In the genomic region with DNA sequence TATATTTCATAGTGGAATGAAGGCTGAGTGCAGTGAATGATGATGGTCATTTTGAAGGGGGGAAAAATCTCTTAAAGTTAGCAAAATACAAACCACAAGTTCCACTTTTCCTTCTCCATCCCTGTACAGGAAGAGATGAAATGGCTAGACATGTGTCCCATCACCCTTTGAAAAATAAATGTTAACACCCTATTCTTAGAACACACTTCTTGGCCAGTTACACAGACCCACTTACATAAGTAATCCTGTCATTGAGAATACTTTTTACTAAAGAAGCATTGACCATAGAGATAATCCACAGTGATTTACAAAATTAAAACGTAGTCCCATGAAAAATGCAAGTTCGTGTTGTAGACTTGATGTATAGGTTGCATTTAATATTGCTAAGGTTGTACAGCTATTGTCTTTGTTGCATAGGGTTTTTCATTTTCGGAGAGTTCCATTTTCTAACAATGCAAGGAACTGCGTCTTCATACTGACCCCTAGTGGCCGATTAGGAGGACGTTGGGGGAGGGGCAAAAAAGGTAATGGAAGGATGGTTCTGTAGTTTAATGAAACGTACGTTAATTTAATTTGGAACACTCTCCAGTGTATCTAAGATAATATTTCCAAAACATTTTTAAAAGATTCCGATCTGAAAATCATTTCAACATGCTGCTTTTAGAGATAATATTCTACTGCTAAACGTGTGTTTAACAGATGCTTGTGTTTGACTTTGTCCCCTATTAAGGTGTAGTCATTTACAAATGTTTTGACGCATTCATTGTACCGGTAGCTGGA, we compare ENCODE assay signal across 8 cellular contexts.
DNase-seq lines count a peak whose midpoint lies in the region; ATAC-seq and TF ChIP-seq lines count a peak whose summit lies in the region.

No MANE protein-coding gene starts in this region.

- no peaks in the 10 kb centered on the region for H4K20me1 ChIP-seq in SU-DHL-6 (ENCODE audit: low read depth, low read length)

- DNase-seq in AG08396 (ENCODE audit: low spot score) = peak; percentile 50
- DNase-seq in MV-4-11 (lab: John Stamatoyannopoulos, UW) = peak; percentile 34
- peak; percentile 68 for DNase-seq in activated naive CD8-positive, alpha-beta T cell treated with anti-CD3 and anti-CD28 coated beads, Interleukin-2, amount 50 U/mL, for 24 hours
- peak in 3 of 5 donors; percentile 30 to 55 (median 43) for DNase-seq in heart left ventricle
- peak; percentile 36 for DNase-seq in renal cortical epithelial cell (ENCODE audit: low read depth)
- DNase-seq in islet precursor cell = no peak

- H3F3A ChIP-seq in SU-DHL-6 (ENCODE audit: insufficient read depth) = no peaks in the 10 kb centered on the region

- peak; percentile 64 for TF ChIP-seq CTCF in SU-DHL-6 (IDR thresholded peaks at IDR 0.05; ENCODE audit: insufficient read depth, low read length, poor library complexity, severe bottlenecking)
- peak; percentile 83 to 97 (median 92) for TF ChIP-seq CTCF in heart left ventricle (IDR thresholded peaks at IDR 0.05)

- H3K27ac Mint-ChIP-seq in activated naive CD8-positive, alpha-beta T cell treated with anti-CD3 and anti-CD28 coated beads, Interleukin-2, amount 50 U/mL, for 24 hours = no peak overlapping the region

- no peak overlapping the region for H2AFZ ChIP-seq in SU-DHL-6 (ENCODE audit: low read depth, low read length, severe bottlenecking)

- no peak overlapping the region for H3K27ac ChIP-seq in SU-DHL-6 (ENCODE audit: low read depth, low read length)
- H3K27ac ChIP-seq in heart left ventricle = no peak overlapping the region

- no peaks in the 10 kb centered on the region for H3K27me3 ChIP-seq in SU-DHL-6 (ENCODE audit: low read length)
- peaks cover 0 to 11% (median 0%) of the 10 kb centered on the region in 9 donors for H3K27me3 ChIP-seq in heart left ventricle

- peaks cover 0 to 10% (median 0%) of the 10 kb centered on the region in 12 donors for H3K4me1 ChIP-seq in heart left ventricle

- peaks cover 12% of the 10 kb centered on the region for H3K4me1 Mint-ChIP-seq in activated naive CD8-positive, alpha-beta T cell treated with anti-CD3 and anti-CD28 coated beads, Interleukin-2, amount 50 U/mL, for 24 hours

- no peaks in the 10 kb centered on the region for H3K36me3 Mint-ChIP-seq in activated naive CD8-positive, alpha-beta T cell treated with anti-CD3 and anti-CD28 coated beads, Interleukin-2, amount 50 U/mL, for 24 hours (ENCODE audit: low read depth)

- H3K4me3 ChIP-seq in SU-DHL-6 (ENCODE audit: insufficient read depth, low read length, poor library complexity, severe bottlenecking) (no peak overlapping the region), heart left ventricle (peak overlapping the region in 1 of 12 donors; percentile 25)

- no peaks in the 10 kb centered on the region for H3K79me2 ChIP-seq in SU-DHL-6 (ENCODE audit: insufficient read depth, low read length)

- no peak overlapping the region for H3K4me2 ChIP-seq in SU-DHL-6 (ENCODE audit: low read depth, low read length, poor library complexity, severe bottlenecking)

- H3K4me3 Mint-ChIP-seq in activated naive CD8-positive, alpha-beta T cell treated with anti-CD3 and anti-CD28 coated beads, Interleukin-2, amount 50 U/mL, for 24 hours = no peak overlapping the region

- H3K9ac ChIP-seq in SU-DHL-6 (ENCODE audit: low read length) = no peak overlapping the region

- no peak for TF ChIP-seq POLR2A in heart left ventricle (IDR thresholded peaks at IDR 0.05)

- H3K9me3 ChIP-seq in SU-DHL-6 (ENCODE audit: insufficient read depth, low read length) (no peaks in the 10 kb centered on the region), heart left ventricle (no peaks in the 10 kb centered on the region)

- ATAC-seq in GM19372 (IDR thresholded peaks at IDR 0.05; ENCODE audit: low read depth, unreplicated experiment) (peak; percentile 53), heart left ventricle (peak in 3 of 4 donors; percentile 79 to 86 (median 83))
- no peak for ATAC-seq in activated naive CD8-positive, alpha-beta T cell treated with anti-CD3 and anti-CD28 coated beads, Interleukin-2, amount 50 U/mL, for 24 hours

- no peaks in the 10 kb centered on the region for H3K9me3 Mint-ChIP-seq in activated naive CD8-positive, alpha-beta T cell treated with anti-CD3 and anti-CD28 coated beads, Interleukin-2, amount 50 U/mL, for 24 hours

- H3K27me3 Mint-ChIP-seq in activated naive CD8-positive, alpha-beta T cell treated with anti-CD3 and anti-CD28 coated beads, Interleukin-2, amount 50 U/mL, for 24 hours = peaks cover 3% of the 10 kb centered on the region

- H3K36me3 ChIP-seq in SU-DHL-6 (ENCODE audit: low read length) = no peaks in the 10 kb centered on the region
- H3K36me3 ChIP-seq in heart left ventricle = no peaks in the 10 kb centered on the region

- 5 to 8% (median 7%) methylated on average over 12 of the region's 12 CpGs for WGBS in heart left ventricle, 4 donors

- intact Hi-C loops in heart left ventricle (cut with DNase I) = loop anchor here (2.0 to 10.0 kb wide), 22 partner anchors 76 to 1910 kb away; a partner anchor contains a TSS

- H3K9me2 ChIP-seq in SU-DHL-6 (replicated peaks; ENCODE audit: insufficient read depth, low read length) = no peaks in the 10 kb centered on the region
